ENCODE assay signal across 1 cellular context in the genomic region with DNA sequence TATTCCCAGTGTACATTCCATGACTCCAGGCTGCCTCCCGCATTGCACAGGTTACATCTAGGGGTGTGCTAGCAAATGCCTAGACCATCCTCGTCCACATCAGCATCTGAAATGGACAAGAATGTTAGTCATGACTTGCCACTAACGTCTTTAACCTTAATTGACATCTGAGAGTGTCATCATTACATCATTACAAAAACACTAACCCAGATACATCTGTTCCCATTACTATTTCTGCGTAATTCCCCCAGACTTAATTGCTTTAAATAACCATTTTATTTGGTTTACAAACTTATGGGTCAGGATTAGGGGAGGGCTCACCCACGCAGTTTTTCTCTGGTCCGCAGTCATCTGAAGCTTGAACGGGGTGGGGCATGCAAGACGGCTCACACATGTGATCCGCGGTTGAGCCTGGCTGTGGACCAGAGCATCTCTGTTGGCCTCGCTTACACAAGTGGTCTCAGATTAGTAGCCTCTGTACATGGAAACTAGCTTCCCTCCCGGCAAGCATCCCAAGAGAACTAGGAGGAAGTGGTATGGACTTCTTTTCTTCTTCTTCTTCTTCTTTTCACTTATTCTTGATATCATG.
TF ChIP-seq lines count a peak whose summit lies in the region.

No MANE protein-coding gene starts in this region.

TF ChIP-seq in HEK293, 187 proteins besides CTCF, POLR2A, EP300 and RAD21 (continued from another document):
- TF ChIP-seq HIC1 (tag by site-specific recombination; IDR thresholded peaks at IDR 0.05) (0 out of 2 replicates have a peak, but pooled peaks have one; percentile 22), ZNF302 (tag by site-specific recombination; IDR thresholded peaks at IDR 0.05; ENCODE audit: low read depth) (no peak), ZNF140 (tag by site-specific recombination; IDR thresholded peaks at IDR 0.05) (no peak), ZNF366 (tag by site-specific recombination; conservative IDR thresholded peaks at IDR 0.05) (peak; percentile 72)
- TF ChIP-seq, protein P1, sequence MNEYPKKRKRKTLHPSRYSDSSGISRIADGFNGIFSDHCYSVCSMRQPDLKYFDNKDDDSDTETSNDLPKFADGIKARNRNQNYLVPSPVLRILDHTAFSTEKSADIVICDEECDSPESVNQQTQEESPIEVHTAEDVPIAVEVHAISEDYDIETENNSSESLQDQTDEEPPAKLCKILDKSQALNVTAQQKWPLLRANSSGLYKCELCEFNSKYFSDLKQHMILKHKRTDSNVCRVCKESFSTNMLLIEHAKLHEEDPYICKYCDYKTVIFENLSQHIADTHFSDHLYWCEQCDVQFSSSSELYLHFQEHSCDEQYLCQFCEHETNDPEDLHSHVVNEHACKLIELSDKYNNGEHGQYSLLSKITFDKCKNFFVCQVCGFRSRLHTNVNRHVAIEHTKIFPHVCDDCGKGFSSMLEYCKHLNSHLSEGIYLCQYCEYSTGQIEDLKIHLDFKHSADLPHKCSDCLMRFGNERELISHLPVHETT (tag by site-specific recombination; IDR thresholded peaks at IDR 0.05) = peak; percentile 38; the same call in 1 of the 2 replicates
- TF ChIP-seq, protein P2, sequence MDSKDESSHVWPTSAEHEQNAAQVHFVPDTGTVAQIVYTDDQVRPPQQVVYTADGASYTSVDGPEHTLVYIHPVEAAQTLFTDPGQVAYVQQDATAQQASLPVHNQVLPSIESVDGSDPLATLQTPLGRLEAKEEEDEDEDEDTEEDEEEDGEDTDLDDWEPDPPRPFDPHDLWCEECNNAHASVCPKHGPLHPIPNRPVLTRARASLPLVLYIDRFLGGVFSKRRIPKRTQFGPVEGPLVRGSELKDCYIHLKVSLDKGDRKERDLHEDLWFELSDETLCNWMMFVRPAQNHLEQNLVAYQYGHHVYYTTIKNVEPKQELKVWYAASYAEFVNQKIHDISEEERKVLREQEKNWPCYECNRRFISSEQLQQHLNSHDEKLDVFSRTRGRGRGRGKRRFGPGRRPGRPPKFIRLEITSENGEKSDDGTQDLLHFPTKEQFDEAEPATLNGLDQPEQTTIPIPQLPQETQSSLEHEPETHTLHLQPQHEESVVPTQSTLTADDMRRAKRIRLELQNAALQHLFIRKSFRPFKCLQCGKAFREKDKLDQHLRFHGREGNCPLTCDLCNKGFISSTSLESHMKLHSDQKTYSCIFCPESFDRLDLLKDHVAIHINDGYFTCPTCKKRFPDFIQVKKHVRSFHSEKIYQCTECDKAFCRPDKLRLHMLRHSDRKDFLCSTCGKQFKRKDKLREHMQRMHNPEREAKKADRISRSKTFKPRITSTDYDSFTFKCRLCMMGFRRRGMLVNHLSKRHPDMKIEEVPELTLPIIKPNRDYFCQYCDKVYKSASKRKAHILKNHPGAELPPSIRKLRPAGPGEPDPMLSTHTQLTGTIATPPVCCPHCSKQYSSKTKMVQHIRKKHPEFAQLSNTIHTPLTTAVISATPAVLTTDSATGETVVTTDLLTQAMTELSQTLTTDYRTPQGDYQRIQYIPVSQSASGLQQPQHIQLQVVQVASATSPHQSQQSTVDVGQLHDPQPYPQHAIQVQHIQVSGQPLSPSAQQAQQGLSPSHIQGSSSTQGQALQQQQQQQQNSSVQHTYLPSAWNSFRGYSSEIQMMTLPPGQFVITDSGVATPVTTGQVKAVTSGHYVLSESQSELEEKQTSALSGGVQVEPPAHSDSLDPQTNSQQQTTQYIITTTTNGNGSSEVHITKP (tag by site-specific recombination; IDR thresholded peaks at IDR 0.05) = peak; percentile 39; the same call in 1 of the 2 replicates
- TF ChIP-seq, protein P3, sequence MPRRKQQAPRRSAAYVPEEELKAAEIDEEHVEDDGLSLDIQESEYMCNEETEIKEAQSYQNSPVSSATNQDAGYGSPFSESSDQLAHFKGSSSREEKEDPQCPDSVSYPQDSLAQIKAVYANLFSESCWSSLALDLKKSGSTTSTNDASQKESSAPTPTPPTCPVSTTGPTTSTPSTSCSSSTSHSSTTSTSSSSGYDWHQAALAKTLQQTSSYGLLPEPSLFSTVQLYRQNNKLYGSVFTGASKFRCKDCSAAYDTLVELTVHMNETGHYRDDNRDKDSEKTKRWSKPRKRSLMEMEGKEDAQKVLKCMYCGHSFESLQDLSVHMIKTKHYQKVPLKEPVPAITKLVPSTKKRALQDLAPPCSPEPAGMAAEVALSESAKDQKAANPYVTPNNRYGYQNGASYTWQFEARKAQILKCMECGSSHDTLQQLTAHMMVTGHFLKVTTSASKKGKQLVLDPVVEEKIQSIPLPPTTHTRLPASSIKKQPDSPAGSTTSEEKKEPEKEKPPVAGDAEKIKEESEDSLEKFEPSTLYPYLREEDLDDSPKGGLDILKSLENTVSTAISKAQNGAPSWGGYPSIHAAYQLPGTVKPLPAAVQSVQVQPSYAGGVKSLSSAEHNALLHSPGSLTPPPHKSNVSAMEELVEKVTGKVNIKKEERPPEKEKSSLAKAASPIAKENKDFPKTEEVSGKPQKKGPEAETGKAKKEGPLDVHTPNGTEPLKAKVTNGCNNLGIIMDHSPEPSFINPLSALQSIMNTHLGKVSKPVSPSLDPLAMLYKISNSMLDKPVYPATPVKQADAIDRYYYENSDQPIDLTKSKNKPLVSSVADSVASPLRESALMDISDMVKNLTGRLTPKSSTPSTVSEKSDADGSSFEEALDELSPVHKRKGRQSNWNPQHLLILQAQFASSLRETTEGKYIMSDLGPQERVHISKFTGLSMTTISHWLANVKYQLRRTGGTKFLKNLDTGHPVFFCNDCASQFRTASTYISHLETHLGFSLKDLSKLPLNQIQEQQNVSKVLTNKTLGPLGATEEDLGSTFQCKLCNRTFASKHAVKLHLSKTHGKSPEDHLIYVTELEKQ (tag by site-specific recombination; IDR thresholded peaks at IDR 0.05; ENCODE audit: borderline replicate concordance) = peak; percentile 40; the same call in 1 of the 2 replicates
- TF ChIP-seq, protein P4, sequence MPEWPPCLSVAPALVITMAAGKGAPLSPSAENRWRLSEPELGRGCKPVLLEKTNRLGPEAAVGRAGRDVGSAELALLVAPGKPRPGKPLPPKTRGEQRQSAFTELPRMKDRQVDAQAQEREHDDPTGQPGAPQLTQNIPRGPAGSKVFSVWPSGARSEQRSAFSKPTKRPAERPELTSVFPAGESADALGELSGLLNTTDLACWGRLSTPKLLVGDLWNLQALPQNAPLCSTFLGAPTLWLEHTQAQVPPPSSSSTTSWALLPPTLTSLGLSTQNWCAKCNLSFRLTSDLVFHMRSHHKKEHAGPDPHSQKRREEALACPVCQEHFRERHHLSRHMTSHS (tag by site-specific recombination; IDR thresholded peaks at IDR 0.05) = no peak
- TF ChIP-seq, protein P5, sequence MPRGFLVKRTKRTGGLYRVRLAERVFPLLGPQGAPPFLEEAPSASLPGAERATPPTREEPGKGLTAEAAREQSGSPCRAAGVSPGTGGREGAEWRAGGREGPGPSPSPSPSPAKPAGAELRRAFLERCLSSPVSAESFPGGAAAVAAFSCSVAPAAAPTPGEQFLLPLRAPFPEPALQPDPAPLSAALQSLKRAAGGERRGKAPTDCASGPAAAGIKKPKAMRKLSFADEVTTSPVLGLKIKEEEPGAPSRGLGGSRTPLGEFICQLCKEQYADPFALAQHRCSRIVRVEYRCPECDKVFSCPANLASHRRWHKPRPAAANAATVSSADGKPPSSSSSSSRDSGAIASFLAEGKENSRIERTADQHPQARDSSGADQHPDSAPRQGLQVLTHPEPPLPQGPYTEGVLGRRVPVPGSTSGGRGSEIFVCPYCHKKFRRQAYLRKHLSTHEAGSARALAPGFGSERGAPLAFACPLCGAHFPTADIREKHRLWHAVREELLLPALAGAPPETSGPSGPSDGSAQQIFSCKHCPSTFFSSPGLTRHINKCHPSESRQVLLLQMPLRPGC (tag by site-specific recombination; IDR thresholded peaks at IDR 0.05) = peak; percentile 52; the same call in 1 of the 2 replicates
TF ChIP-seq in HEK293: peak in this region for 12.
